14 cellular contexts compared by ENCODE assay signal in the genomic region with DNA sequence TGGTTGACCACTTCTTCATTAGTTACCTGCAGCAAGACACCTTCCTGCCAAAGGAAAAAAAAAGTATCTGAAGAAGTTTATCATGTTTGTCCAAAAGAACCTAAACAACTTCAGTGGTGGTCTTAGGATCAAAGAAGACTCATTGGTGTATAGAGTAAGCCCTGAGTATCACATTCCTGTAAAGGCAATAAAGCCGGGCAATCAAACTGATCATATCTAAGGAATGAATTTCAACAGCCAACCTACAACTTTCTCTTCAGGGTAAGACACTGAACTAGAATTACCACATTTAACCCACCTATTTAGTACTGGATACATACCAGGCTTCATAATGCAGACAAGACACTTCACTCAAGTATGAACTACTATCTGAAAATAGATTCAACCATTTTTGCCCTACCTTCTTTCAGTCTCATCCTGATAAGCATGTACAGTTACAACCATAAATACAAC. TPM values are rescaled to one million over a fixed set of nuclear protein-coding genes. Genes with fewer than 3 reads are reported as not detected.
DNase-seq lines count a peak whose midpoint lies in the region; ATAC-seq and TF ChIP-seq lines count a peak whose summit lies in the region.
"Had no signal": no experiment of that assay in that cellular context is flagged by ENCODE, and none has a peak within 500 bp of the region (broad histone marks: within the 10 kb centered on the region; RNA-seq: fewer than 3 reads in every experiment).

No MANE protein-coding gene starts in this region.

- no peaks in the 10 kb centered on the region for H3K9me3 Mint-ChIP-seq in activated CD4-positive, alpha-beta T cell treated with anti-CD3 and anti-CD28 coated beads, Interleukin-2, amount 10 ng/mL, durations not matched to agents 24 days and 14 days
- no peaks in the 10 kb centered on the region for H3K9me3 Mint-ChIP-seq in activated naive CD8-positive, alpha-beta T cell (ENCODE audit: low read depth)
- peaks cover under 1% of the 10 kb centered on the region for H3K9me3 Mint-ChIP-seq in natural killer cell treated with Interleukin-12 subunit alpha and Interleukin-12 subunit beta and Interleukin-15 and Interleukin-18, amount 100 ng/mL, for 72 hours
- H3K9me3 Mint-ChIP-seq: IgD-negative memory B cell had no signal

- no peak overlapping the region for H2AFZ ChIP-seq in KMS-11 (ENCODE audit: low read depth)

- no peak overlapping the region; the same call in 1 of the 2 replicates for H3K4me2 ChIP-seq in KMS-11

- H3K27me3 ChIP-seq in KMS-11 (ENCODE audit: insufficient read depth, low read depth) = no peaks in the 10 kb centered on the region

- peaks cover 89% of the 10 kb centered on the region for H4K20me1 ChIP-seq in KMS-11 (ENCODE audit: insufficient read depth)

- peaks cover 47% of the 10 kb centered on the region for H3K36me3 ChIP-seq in KMS-11 (ENCODE audit: insufficient read depth)

- H3K36me3 Mint-ChIP-seq in activated CD4-positive, alpha-beta T cell treated with anti-CD3 and anti-CD28 coated beads, Interleukin-2, amount 10 ng/mL, durations not matched to agents 24 days and 14 days (ENCODE audit: low read depth) = peaks cover 91% of the 10 kb centered on the region
- peaks cover 40% of the 10 kb centered on the region for H3K36me3 Mint-ChIP-seq in activated naive CD8-positive, alpha-beta T cell
- H3K36me3 Mint-ChIP-seq in natural killer cell treated with Interleukin-12 subunit alpha and Interleukin-12 subunit beta and Interleukin-15 and Interleukin-18, amount 100 ng/mL, for 72 hours = peaks cover 60% of the 10 kb centered on the region

- H3K4me3 Mint-ChIP-seq in activated CD4-positive, alpha-beta T cell treated with anti-CD3 and anti-CD28 coated beads, Interleukin-2, amount 10 ng/mL, durations not matched to agents 24 days and 14 days = no peak overlapping the region
- peak overlapping the region; percentile 52 for H3K4me3 Mint-ChIP-seq in activated naive CD8-positive, alpha-beta T cell
- peak overlapping the region; percentile 45 for H3K4me3 Mint-ChIP-seq in natural killer cell treated with Interleukin-12 subunit alpha and Interleukin-12 subunit beta and Interleukin-15 and Interleukin-18, amount 100 ng/mL, for 72 hours

- peak overlapping the region; percentile 2; the same call in 1 of the 2 replicates for H3K9ac ChIP-seq in KMS-11

- peak overlapping the region; percentile 38 for H3K27ac Mint-ChIP-seq in activated CD4-positive, alpha-beta T cell treated with anti-CD3 and anti-CD28 coated beads, Interleukin-2, amount 10 ng/mL, durations not matched to agents 24 days and 14 days
- peak overlapping the region; percentile 75 for H3K27ac Mint-ChIP-seq in activated naive CD8-positive, alpha-beta T cell
- H3K27ac Mint-ChIP-seq in natural killer cell treated with Interleukin-12 subunit alpha and Interleukin-12 subunit beta and Interleukin-15 and Interleukin-18, amount 100 ng/mL, for 72 hours = peak overlapping the region; percentile 80 to 86

- no peak overlapping the region for H3K4me3 ChIP-seq in KMS-11 (IDR thresholded peaks at IDR 0.05; ENCODE audit: insufficient read depth, low read depth, low read length)

- H3K4me1 Mint-ChIP-seq in activated CD4-positive, alpha-beta T cell treated with anti-CD3 and anti-CD28 coated beads, Interleukin-2, amount 10 ng/mL, durations not matched to agents 24 days and 14 days = peaks cover 77% of the 10 kb centered on the region
- peaks cover 91% of the 10 kb centered on the region for H3K4me1 Mint-ChIP-seq in activated naive CD8-positive, alpha-beta T cell (ENCODE audit: low read depth)
- H3K4me1 Mint-ChIP-seq in natural killer cell treated with Interleukin-12 subunit alpha and Interleukin-12 subunit beta and Interleukin-15 and Interleukin-18, amount 100 ng/mL, for 72 hours (ENCODE audit: low read depth in 2 of 2) = peaks cover 77 to 89% of the 10 kb centered on the region in 2 donors

- H3K27ac ChIP-seq in KMS-11 = peak overlapping the region; percentile 23; the same call in 1 of the 2 replicates
- H3K27ac ChIP-seq: WERI-Rb-1 had no signal

- ATAC-seq in natural killer cell treated with Interleukin-12 subunit alpha and Interleukin-12 subunit beta and Interleukin-15 and Interleukin-18, amount 100 ng/mL, for 72 hours = no peak

- intact Hi-C loops in activated CD4-positive, alpha-beta T cell treated with anti-CD3 and anti-CD28 coated beads, Interleukin-2, amount 10 ng/mL, durations not matched to agents 24 days and 14 days (cut with micrococcal nuclease) = loop anchor here (1.0 to 2.0 kb wide), 2 partner anchors 9 to 298 kb away; no protein-coding TSS in a partner anchor

- no peaks in the 10 kb centered on the region for H3K27me3 Mint-ChIP-seq in activated CD4-positive, alpha-beta T cell treated with anti-CD3 and anti-CD28 coated beads, Interleukin-2, amount 10 ng/mL, durations not matched to agents 24 days and 14 days
- H3K27me3 Mint-ChIP-seq in activated naive CD8-positive, alpha-beta T cell = no peaks in the 10 kb centered on the region
- H3K27me3 Mint-ChIP-seq in natural killer cell treated with Interleukin-12 subunit alpha and Interleukin-12 subunit beta and Interleukin-15 and Interleukin-18, amount 100 ng/mL, for 72 hours = no peaks in the 10 kb centered on the region
- H3K27me3 Mint-ChIP-seq: IgD-negative memory B cell had no signal

- peaks cover 100% of the 10 kb centered on the region for H3K4me1 ChIP-seq in KMS-11 (ENCODE audit: low read depth, poor library complexity, severe bottlenecking)

- peak; percentile 48 for DNase-seq in activated CD4-positive, alpha-beta T cell treated with anti-CD3 and anti-CD28 coated beads, Interleukin-2, amount 10 ng/mL, durations not matched to agents 24 days and 14 days
- DNase-seq in activated CD4-positive, alpha-beta T cell treated with anti-CD3 and anti-CD28 coated beads, Interleukin-2, amount 50 U/mL, for 1 hour = no peak
- no peak for DNase-seq in natural killer cell treated with Interleukin-12 subunit alpha and Interleukin-12 subunit beta and Interleukin-15 and Interleukin-18, amount 100 ng/mL, for 72 hours (ENCODE audit: low spot score)
- DNase-seq in NOMO-1 treated with dmso at 0.1 percent for 144 hours (lab: John Stamatoyannopoulos, UW; ENCODE audit: unreplicated experiment) (no peak), NCI-H2227 (lab: John Stamatoyannopoulos, UW; ENCODE audit: unreplicated experiment) (no peak), ureter (ENCODE audit: low spot score) (no peak)
- DNase-seq: effector memory CD4-positive, alpha-beta T cell; foreskin fibroblast; NCI-H1105 treated with DMSO at 0.1 percent for 48 hours; NCI-H2227 treated with DMSO at 0.1 percent for 48 hours; WERI-Rb-1 had no signal

- peaks cover 63% of the 10 kb centered on the region for H3K79me2 ChIP-seq in KMS-11 (ENCODE audit: insufficient read depth, low read depth)

- TF ChIP-seq CTCF in KMS-11 (conservative IDR thresholded peaks at IDR 0.05; ENCODE audit: low read depth, low read length) = no peak

RNA-seq across cellular contexts. Expression of a gene that starts 10.1 kb away (rescaled TPM):
- 862 and 873 TPM in 2 replicates for total RNA-seq in activated CD4-positive, alpha-beta T cell treated with anti-CD3 and anti-CD28 coated beads, Interleukin-2, amount 10 ng/mL, durations not matched to agents 24 days and 14 days
- total RNA-seq in natural killer cell treated with Interleukin-12 subunit alpha and Interleukin-12 subunit beta and Interleukin-15 and Interleukin-18, amount 100 ng/mL, for 72 hours = 1,000 to 10,000 TPM in 1 of 2 donors, 100 to 1,000 TPM in 1; 824 to 1,096 TPM
- total RNA-seq in ureter = 409 TPM

RNA-seq across cellular contexts. Expression of a gene that starts 11.1 kb away (rescaled TPM):
- 307 and 313 TPM in 2 replicates for total RNA-seq in activated CD4-positive, alpha-beta T cell treated with anti-CD3 and anti-CD28 coated beads, Interleukin-2, amount 10 ng/mL, durations not matched to agents 24 days and 14 days
- 100 to 1,000 TPM; 184 to 218 TPM for total RNA-seq in natural killer cell treated with Interleukin-12 subunit alpha and Interleukin-12 subunit beta and Interleukin-15 and Interleukin-18, amount 100 ng/mL, for 72 hours
- 87.0 TPM for total RNA-seq in ureter

RNA-seq across cellular contexts. Expression of a gene that starts 38.4 kb away (rescaled TPM):
- 67.8 and 68.7 TPM in 2 replicates for total RNA-seq in activated CD4-positive, alpha-beta T cell treated with anti-CD3 and anti-CD28 coated beads, Interleukin-2, amount 10 ng/mL, durations not matched to agents 24 days and 14 days
- total RNA-seq in natural killer cell treated with Interleukin-12 subunit alpha and Interleukin-12 subunit beta and Interleukin-15 and Interleukin-18, amount 100 ng/mL, for 72 hours = 10 to 100 TPM; 21.3 to 29.1 TPM
- 6.3 TPM for total RNA-seq in ureter
